Comparison of ENCODE assay signal across 2 cellular contexts in genomic region chr11:83092488-83093384, GRCh38.
TF ChIP-seq lines count a peak whose summit lies in the region.

No MANE protein-coding gene starts in this region.

TF ChIP-seq in A549, 52 proteins besides CTCF, POLR2A, EP300 and RAD21 (continued from another document):
- TF ChIP-seq HMGXB4 (CRISPR knock-in tag; IDR thresholded peaks at IDR 0.05; ENCODE audit: borderline replicate concordance) (no peak), NR3C1 (IDR thresholded peaks at IDR 0.05) (no peak), FOSB (CRISPR knock-in tag; IDR thresholded peaks at IDR 0.05) (no peak), MAX (IDR thresholded peaks at IDR 0.05) (peak; percentile 45; the same call in 1 of the 2 replicates), CBX8 (IDR thresholded peaks at IDR 0.05) (no peak), EHMT2 (IDR thresholded peaks at IDR 0.05; ENCODE audit: low read depth) (no peak), HOXB5 (CRISPR knock-in tag; IDR thresholded peaks at IDR 0.05) (no peak), KDM1A (IDR thresholded peaks at IDR 0.05; ENCODE audit: low read depth) (no peak), POLR2AphosphoS2 (conservative IDR thresholded peaks at IDR 0.05; ENCODE audit: low read length) (no peak), MYC (IDR thresholded peaks at IDR 0.05; ENCODE audit: borderline replicate concordance, low read length) (no peak), TFCP2L1 (CRISPR knock-in tag; IDR thresholded peaks at IDR 0.05) (no peak), CHD4 (IDR thresholded peaks at IDR 0.05; ENCODE audit: borderline replicate concordance) (no peak), NPAS2 (CRISPR knock-in tag; IDR thresholded peaks at IDR 0.05; ENCODE audit: borderline replicate concordance) (no peak), USF2 (IDR thresholded peaks at IDR 0.05) (no peak), ZSCAN20 (CRISPR knock-in tag; IDR thresholded peaks at IDR 0.05) (no peak), CBX2 (IDR thresholded peaks at IDR 0.05; ENCODE audit: borderline replicate concordance, low read depth) (no peak), MAZ (IDR thresholded peaks at IDR 0.05; ENCODE audit: borderline replicate concordance, low read depth, low read length) (no peak)
- TF ChIP-seq, protein P1, sequence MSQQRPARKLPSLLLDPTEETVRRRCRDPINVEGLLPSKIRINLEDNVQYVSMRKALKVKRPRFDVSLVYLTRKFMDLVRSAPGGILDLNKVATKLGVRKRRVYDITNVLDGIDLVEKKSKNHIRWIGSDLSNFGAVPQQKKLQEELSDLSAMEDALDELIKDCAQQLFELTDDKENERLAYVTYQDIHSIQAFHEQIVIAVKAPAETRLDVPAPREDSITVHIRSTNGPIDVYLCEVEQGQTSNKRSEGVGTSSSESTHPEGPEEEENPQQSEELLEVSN (IDR thresholded peaks at IDR 0.05; ENCODE audit: borderline replicate concordance, low read depth) = no peak

TF ChIP-seq in liver, 16 proteins besides CTCF, POLR2A, EP300 and RAD21 (continued from another document):
- TF ChIP-seq, protein P2, sequence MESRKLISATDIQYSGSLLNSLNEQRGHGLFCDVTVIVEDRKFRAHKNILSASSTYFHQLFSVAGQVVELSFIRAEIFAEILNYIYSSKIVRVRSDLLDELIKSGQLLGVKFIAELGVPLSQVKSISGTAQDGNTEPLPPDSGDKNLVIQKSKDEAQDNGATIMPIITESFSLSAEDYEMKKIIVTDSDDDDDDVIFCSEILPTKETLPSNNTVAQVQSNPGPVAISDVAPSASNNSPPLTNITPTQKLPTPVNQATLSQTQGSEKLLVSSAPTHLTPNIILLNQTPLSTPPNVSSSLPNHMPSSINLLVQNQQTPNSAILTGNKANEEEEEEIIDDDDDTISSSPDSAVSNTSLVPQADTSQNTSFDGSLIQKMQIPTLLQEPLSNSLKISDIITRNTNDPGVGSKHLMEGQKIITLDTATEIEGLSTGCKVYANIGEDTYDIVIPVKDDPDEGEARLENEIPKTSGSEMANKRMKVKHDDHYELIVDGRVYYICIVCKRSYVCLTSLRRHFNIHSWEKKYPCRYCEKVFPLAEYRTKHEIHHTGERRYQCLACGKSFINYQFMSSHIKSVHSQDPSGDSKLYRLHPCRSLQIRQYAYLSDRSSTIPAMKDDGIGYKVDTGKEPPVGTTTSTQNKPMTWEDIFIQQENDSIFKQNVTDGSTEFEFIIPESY (IDR thresholded peaks at IDR 0.05) = peak; percentile 77
